In the genomic region with DNA sequence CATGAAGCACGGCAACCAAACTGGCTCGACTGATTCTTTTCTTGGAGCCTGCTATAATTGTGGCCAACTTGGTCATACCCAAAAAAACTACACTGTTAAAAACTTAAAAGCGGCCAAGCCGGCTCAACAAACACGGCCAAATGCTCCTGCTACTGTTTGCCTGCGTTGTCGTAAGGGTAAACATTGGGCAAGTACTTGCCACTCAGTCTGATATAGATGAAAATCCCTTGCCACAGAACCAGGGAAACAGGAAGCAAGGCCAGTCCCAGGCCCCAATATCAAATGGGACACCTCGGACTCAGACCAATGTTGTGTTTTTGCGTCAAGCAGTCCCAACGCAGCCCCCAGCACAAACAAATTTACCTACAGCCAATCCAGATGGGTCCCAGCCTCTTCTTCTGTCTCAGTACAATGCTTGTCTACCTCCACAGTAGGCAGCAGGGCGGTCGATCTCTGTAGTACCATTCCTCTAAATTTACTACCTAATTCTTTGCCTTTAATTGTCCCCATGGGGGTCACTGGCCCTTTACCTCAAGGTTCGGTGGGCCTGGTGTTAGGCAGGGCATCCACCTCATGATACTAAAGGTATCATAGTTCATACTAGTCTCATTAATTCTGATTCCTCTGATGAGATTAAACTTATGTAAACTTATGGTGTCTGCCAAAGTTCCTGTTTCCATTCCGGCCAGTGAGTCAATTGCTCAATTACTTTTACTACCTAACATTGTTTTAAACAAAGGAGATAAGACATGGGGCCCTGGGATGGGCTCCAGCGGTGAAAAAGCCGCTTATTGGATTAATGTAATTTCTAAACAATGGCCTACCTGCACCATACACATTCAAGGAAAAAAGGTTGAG, we compare ENCODE assay signal across 1 cellular context.
TF ChIP-seq lines count a peak whose summit lies in the region.

No MANE protein-coding gene starts in this region.

TF ChIP-seq in liver, 16 proteins besides CTCF, POLR2A, EP300 and RAD21:
- peak; percentile 73 for TF ChIP-seq FOXA2 (IDR thresholded peaks at IDR 0.05)
- peak; percentile 67 for TF ChIP-seq SP1 (IDR thresholded peaks at IDR 0.05)
- TF ChIP-seq, protein P1, sequence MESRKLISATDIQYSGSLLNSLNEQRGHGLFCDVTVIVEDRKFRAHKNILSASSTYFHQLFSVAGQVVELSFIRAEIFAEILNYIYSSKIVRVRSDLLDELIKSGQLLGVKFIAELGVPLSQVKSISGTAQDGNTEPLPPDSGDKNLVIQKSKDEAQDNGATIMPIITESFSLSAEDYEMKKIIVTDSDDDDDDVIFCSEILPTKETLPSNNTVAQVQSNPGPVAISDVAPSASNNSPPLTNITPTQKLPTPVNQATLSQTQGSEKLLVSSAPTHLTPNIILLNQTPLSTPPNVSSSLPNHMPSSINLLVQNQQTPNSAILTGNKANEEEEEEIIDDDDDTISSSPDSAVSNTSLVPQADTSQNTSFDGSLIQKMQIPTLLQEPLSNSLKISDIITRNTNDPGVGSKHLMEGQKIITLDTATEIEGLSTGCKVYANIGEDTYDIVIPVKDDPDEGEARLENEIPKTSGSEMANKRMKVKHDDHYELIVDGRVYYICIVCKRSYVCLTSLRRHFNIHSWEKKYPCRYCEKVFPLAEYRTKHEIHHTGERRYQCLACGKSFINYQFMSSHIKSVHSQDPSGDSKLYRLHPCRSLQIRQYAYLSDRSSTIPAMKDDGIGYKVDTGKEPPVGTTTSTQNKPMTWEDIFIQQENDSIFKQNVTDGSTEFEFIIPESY (IDR thresholded peaks at IDR 0.05) = peak; percentile 32
- peak; percentile 18 to 46 for TF ChIP-seq JUND (IDR thresholded peaks at IDR 0.05)
- TF ChIP-seq RXRA (IDR thresholded peaks at IDR 0.05) = peak; percentile 53 to 74
- TF ChIP-seq YY1 (IDR thresholded peaks at IDR 0.05) = peak; percentile 67
- no peak for TF ChIP-seq NR2F2 (IDR thresholded peaks at IDR 0.05)
- TF ChIP-seq, protein P2, sequence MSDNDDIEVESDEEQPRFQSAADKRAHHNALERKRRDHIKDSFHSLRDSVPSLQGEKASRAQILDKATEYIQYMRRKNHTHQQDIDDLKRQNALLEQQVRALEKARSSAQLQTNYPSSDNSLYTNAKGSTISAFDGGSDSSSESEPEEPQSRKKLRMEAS (IDR thresholded peaks at IDR 0.05) = peak; percentile 37
- TF ChIP-seq EGR1 (IDR thresholded peaks at IDR 0.05; ENCODE audit: low read depth in 2 of 2) = peak in 1 of 2 donors; percentile 63
- no peak for TF ChIP-seq TAF1 (conservative IDR thresholded peaks at IDR 0.05)
- TF ChIP-seq HNF4A (conservative IDR thresholded peaks at IDR 0.05) = peak; percentile 62 to 66
- peak; percentile 47 for TF ChIP-seq FOXA1 (IDR thresholded peaks at IDR 0.05)
- TF ChIP-seq, protein P3, sequence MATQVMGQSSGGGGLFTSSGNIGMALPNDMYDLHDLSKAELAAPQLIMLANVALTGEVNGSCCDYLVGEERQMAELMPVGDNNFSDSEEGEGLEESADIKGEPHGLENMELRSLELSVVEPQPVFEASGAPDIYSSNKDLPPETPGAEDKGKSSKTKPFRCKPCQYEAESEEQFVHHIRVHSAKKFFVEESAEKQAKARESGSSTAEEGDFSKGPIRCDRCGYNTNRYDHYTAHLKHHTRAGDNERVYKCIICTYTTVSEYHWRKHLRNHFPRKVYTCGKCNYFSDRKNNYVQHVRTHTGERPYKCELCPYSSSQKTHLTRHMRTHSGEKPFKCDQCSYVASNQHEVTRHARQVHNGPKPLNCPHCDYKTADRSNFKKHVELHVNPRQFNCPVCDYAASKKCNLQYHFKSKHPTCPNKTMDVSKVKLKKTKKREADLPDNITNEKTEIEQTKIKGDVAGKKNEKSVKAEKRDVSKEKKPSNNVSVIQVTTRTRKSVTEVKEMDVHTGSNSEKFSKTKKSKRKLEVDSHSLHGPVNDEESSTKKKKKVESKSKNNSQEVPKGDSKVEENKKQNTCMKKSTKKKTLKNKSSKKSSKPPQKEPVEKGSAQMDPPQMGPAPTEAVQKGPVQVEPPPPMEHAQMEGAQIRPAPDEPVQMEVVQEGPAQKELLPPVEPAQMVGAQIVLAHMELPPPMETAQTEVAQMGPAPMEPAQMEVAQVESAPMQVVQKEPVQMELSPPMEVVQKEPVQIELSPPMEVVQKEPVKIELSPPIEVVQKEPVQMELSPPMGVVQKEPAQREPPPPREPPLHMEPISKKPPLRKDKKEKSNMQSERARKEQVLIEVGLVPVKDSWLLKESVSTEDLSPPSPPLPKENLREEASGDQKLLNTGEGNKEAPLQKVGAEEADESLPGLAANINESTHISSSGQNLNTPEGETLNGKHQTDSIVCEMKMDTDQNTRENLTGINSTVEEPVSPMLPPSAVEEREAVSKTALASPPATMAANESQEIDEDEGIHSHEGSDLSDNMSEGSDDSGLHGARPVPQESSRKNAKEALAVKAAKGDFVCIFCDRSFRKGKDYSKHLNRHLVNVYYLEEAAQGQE (IDR thresholded peaks at IDR 0.05) = no peak
- peak; percentile 12 for TF ChIP-seq HNF4G (IDR thresholded peaks at IDR 0.05)
- TF ChIP-seq GABPA (IDR thresholded peaks at IDR 0.05 in 1 of 2, conservative IDR thresholded peaks at IDR 0.05 in 1 of 2) = peak in 1 of 2 donors; percentile 40
- TF ChIP-seq, protein P4, sequence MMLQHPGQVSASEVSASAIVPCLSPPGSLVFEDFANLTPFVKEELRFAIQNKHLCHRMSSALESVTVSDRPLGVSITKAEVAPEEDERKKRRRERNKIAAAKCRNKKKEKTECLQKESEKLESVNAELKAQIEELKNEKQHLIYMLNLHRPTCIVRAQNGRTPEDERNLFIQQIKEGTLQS (IDR thresholded peaks at IDR 0.05) = no peak
